10 cellular contexts compared by ENCODE assay signal in genomic region chr3:184526158-184526483, GRCh38. TPM values are rescaled to one million over a fixed set of nuclear protein-coding genes. Genes with fewer than 3 reads are reported as not detected.
A peak's percentile ranks its signal among the peaks of the same experiment; 100 is the strongest.
DNase-seq lines count a peak whose midpoint lies in the region; ATAC-seq and TF ChIP-seq lines count a peak whose summit lies in the region.
"Had no signal": no experiment of that assay in that cellular context is flagged by ENCODE, and none has a peak within 500 bp of the region (broad histone marks: within the 10 kb centered on the region; RNA-seq: fewer than 3 reads in every experiment).

No MANE protein-coding gene starts in this region.

- H3K4me3 ChIP-seq in adipocyte (ENCODE audit: low read length) (peak overlapping the region; percentile 77), subcutaneous abdominal adipose tissue (ENCODE audit: low read depth in 1 of 5, low read length in 5 of 5) (peak overlapping the region in 4 of 5 donors; percentile 60 to 70 (median 63)), mucosa of descending colon (no peak overlapping the region)

- H3K9me3 Mint-ChIP-seq in activated T-cell treated with anti-CD3 and anti-CD28 coated beads, Interleukin-2, amount 50 U/mL, for 4 hours, result no peaks in the 10 kb centered on the region
- no peaks in the 10 kb centered on the region for H3K9me3 Mint-ChIP-seq in immature natural killer cell

- H3K27me3 ChIP-seq in adipocyte (replicated peaks; ENCODE audit: control insufficient read depth, insufficient read depth, low read length) (peaks cover 18% of the 10 kb centered on the region), subcutaneous abdominal adipose tissue (ENCODE audit: control insufficient read depth in 5 of 5, insufficient read depth in 4 of 5, low read length in 5 of 5) (peaks cover 2 to 25% (median 14%) of the 10 kb centered on the region in 5 donors)

- H3K27ac ChIP-seq in subcutaneous abdominal adipose tissue (ENCODE audit: low read depth, low read length), result peak overlapping the region; percentile 55
- H3K27ac ChIP-seq: C4-2B had no signal

- intact Hi-C loops in mucosa of descending colon (cut with DNase I, micrococcal nuclease), result no loop called here

- H3K4me1 Mint-ChIP-seq in activated T-cell treated with anti-CD3 and anti-CD28 coated beads, Interleukin-2, amount 50 U/mL, for 4 hours (ENCODE audit: low read depth), result peaks cover 12% of the 10 kb centered on the region
- H3K4me1 Mint-ChIP-seq in immature natural killer cell, result peaks cover 5 to 9% of the 10 kb centered on the region in 2 donors

- H3K27ac Mint-ChIP-seq in immature natural killer cell, result no peak overlapping the region

- peaks cover 42% of the 10 kb centered on the region for H3K27me3 Mint-ChIP-seq in activated T-cell treated with anti-CD3 and anti-CD28 coated beads, Interleukin-2, amount 50 U/mL, for 4 hours (ENCODE audit: low read depth)
- peaks cover 11 to 30% (median 16%) of the 10 kb centered on the region in 3 donors for H3K27me3 Mint-ChIP-seq in immature natural killer cell (ENCODE audit: low read depth in 3 of 3)

- TF ChIP-seq CTCF in mucosa of descending colon (IDR thresholded peaks at IDR 0.05), result no peak
- TF ChIP-seq CTCF in GM10266 (IDR thresholded peaks at IDR 0.05; ENCODE audit: control insufficient read depth, insufficient read depth, low read depth, missing control alignments), result no peak

- H3K9me3 ChIP-seq in adipocyte (ENCODE audit: control insufficient read depth, low read length) (no peaks in the 10 kb centered on the region), subcutaneous abdominal adipose tissue (ENCODE audit: control insufficient read depth in 5 of 5, low read length in 5 of 5) (no peaks in the 10 kb centered on the region), mucosa of descending colon (no peaks in the 10 kb centered on the region)

- H3K36me3 Mint-ChIP-seq in activated T-cell treated with anti-CD3 and anti-CD28 coated beads, Interleukin-2, amount 50 U/mL, for 4 hours (ENCODE audit: insufficient read depth), result no peaks in the 10 kb centered on the region
- H3K36me3 Mint-ChIP-seq in immature natural killer cell, result peaks cover 0 to 3% (median 0%) of the 10 kb centered on the region in 3 donors

- DNase-seq in activated T-cell treated with anti-CD3 and anti-CD28 coated beads, Interleukin-2, amount 50 U/mL, for 4 hours, result no peak
- no peak for DNase-seq in activated T-cell treated with anti-CD3 and anti-CD28 coated beads for 4 hours
- no peak for DNase-seq in adipocyte (ENCODE audit: low read depth)
- no peak for DNase-seq in immature natural killer cell
- DNase-seq in mucosa of descending colon, result no peak
- DNase-seq in GM10266 (ENCODE audit: extremely low spot score), result no peak
- no peak for DNase-seq in NCI-H1417 treated with DMSO at 0.1 percent for 48 hours (lab: John Stamatoyannopoulos, UW)
- DNase-seq: NCI-H1092 treated with DMSO at 0.1 percent for 48 hours had no signal

- H3K36me3 ChIP-seq in adipocyte (ENCODE audit: control insufficient read depth, insufficient read depth, low read length, severe bottlenecking) (no peaks in the 10 kb centered on the region), subcutaneous abdominal adipose tissue (ENCODE audit: control insufficient read depth in 5 of 5, insufficient read depth in 5 of 5, low read length in 5 of 5) (no peaks in the 10 kb centered on the region), mucosa of descending colon (ENCODE audit: low read depth) (no peaks in the 10 kb centered on the region)

- no peak for ATAC-seq in activated T-cell treated with anti-CD3 and anti-CD28 coated beads, Interleukin-2, amount 50 U/mL, for 4 hours
- no peak for ATAC-seq in mucosa of descending colon

- H3K4me1 ChIP-seq in adipocyte (ENCODE audit: control insufficient read depth, insufficient read depth, low read length) (peaks cover 9% of the 10 kb centered on the region), subcutaneous abdominal adipose tissue (ENCODE audit: control insufficient read depth in 5 of 5, insufficient read depth in 5 of 5, low read length in 5 of 5) (peaks cover 0 to 32% (median 23%) of the 10 kb centered on the region in 5 donors), mucosa of descending colon (ENCODE audit: low read depth) (peaks cover 14% of the 10 kb centered on the region)

- H3K9ac ChIP-seq in adipocyte (ENCODE audit: low read length) (no peak overlapping the region), subcutaneous abdominal adipose tissue (ENCODE audit: low read length in 5 of 5) (peak overlapping the region in 2 of 5 donors; percentile 75 to 79)

- peak overlapping the region; percentile 19 for H3K4me3 Mint-ChIP-seq in activated T-cell treated with anti-CD3 and anti-CD28 coated beads, Interleukin-2, amount 50 U/mL, for 4 hours
- peak overlapping the region in 4 of 5 donors; percentile 18 to 51 (median 33) for H3K4me3 Mint-ChIP-seq in immature natural killer cell

RNA-seq across cellular contexts. Expression of gene EPHB3, which starts 35.5 kb away (rescaled TPM):
- total RNA-seq in activated T-cell treated with anti-CD3 and anti-CD28 coated beads, Interleukin-2, amount 50 U/mL, for 4 hours, result under 1 TPM in 1 of 3 donors, not detected in 2; 0.15 TPM
- 1 to 10 TPM in 1 of 3 donors, not detected in 2; 3.0 TPM for polyA plus RNA-seq in immature natural killer cell
- 10 to 100 TPM; 14.1 to 57.2 (median 33.6) TPM for total RNA-seq in mucosa of descending colon

Comparison
In these comparisons a context has a peak if more than half of its experiments do, and no peak if none do; other contexts are left out.
1. RNA of gene EPHB3, which starts 35.5 kb away (total RNA-seq): 14.1 to 57.2 TPM in mucosa of descending colon; 0.15 TPM in activated T-cell treated with anti-CD3 and anti-CD28 coated beads, Interleukin-2, amount 50 U/mL, for 4 hours; every median in the first group is over 10 times any median in the second.